In genomic region chr19:12111176-12111575, GRCh38 we compare ENCODE assay signal across 17 cellular contexts. TPM values are rescaled to one million over a fixed set of nuclear protein-coding genes. Genes with fewer than 3 reads are reported as not detected.
DNase-seq lines count a peak whose midpoint lies in the region; ATAC-seq and TF ChIP-seq lines count a peak whose summit lies in the region.
"Had no signal": no experiment of that assay in that cellular context is flagged by ENCODE, and none has a peak within 500 bp of the region (broad histone marks: within the 10 kb centered on the region; RNA-seq: fewer than 3 reads in every experiment).

No MANE protein-coding gene starts in this region.

- DNase-seq in ELR (ENCODE audit: low read depth): peak; percentile 20
- DNase-seq in NCI-H226: peak; percentile 13
- DNase-seq in glomerular visceral epithelial cell (ENCODE audit: extremely low spot score): peak; percentile 7
- no peak for DNase-seq in neural progenitor cell (ENCODE audit: low spot score)
- no peak for DNase-seq in NOMO-1 treated with dmso at 0.1 percent for 144 hours (lab: John Stamatoyannopoulos, UW; ENCODE audit: unreplicated experiment)
- DNase-seq in COLO668 (lab: John Stamatoyannopoulos, UW; ENCODE audit: unreplicated experiment): no peak
- no peak for DNase-seq in NCI-H446 (lab: John Stamatoyannopoulos, UW)
- DNase-seq: ACHN; Calu3; CD4-positive, CD25-positive, alpha-beta regulatory T cell; DMS 273 treated with DMSO at 0.1 percent for 48 hours; GDM1; IMR-90 had no signal

- H4K20me1 ChIP-seq in neural progenitor cell (ENCODE audit: low read depth): no peaks in the 10 kb centered on the region
- H4K20me1 ChIP-seq: BLaER1 treated with 17β-estradiol and CSF1 and Interleukin-3, amounts not matched to agents 10 nM and 100 nM had no signal

- H3K9me3 ChIP-seq in neural progenitor cell (ENCODE audit: low read depth): peaks cover 54% of the 10 kb centered on the region

- peaks cover 63% of the 10 kb centered on the region for H3K9me3 Mint-ChIP-seq in neural progenitor cell

- no peak for TF ChIP-seq CTCF in neural progenitor cell (IDR thresholded peaks at IDR 0.05)

- no peaks in the 10 kb centered on the region for H3K27me3 Mint-ChIP-seq in neural progenitor cell (ENCODE audit: insufficient read depth, low read depth)
- H3K27me3 Mint-ChIP-seq: CD4-positive, CD25-positive, alpha-beta regulatory T cell had no signal

- H3K27ac Mint-ChIP-seq in neural progenitor cell: no peak overlapping the region
- H3K27ac Mint-ChIP-seq: CD4-positive, CD25-positive, alpha-beta regulatory T cell had no signal

- H3K27ac ChIP-seq in neural progenitor cell: no peak overlapping the region
- H3K27ac ChIP-seq: BLaER1 treated with 17β-estradiol and CSF1 and Interleukin-3, amounts not matched to agents 10 nM and 100 nM had no signal

- peaks cover 5% of the 10 kb centered on the region for H3K27me3 ChIP-seq in neural progenitor cell
- H3K27me3 ChIP-seq: BLaER1 treated with 17β-estradiol and CSF1 and Interleukin-3, amounts not matched to agents 10 nM and 100 nM had no signal

- H2AFZ ChIP-seq in neural progenitor cell (replicated peaks): no peak overlapping the region

- H3K4me1 Mint-ChIP-seq in neural progenitor cell: no peaks in the 10 kb centered on the region
- H3K4me1 Mint-ChIP-seq: CD4-positive, CD25-positive, alpha-beta regulatory T cell had no signal

- H3K4me1 ChIP-seq in neural progenitor cell: no peaks in the 10 kb centered on the region
- H3K4me1 ChIP-seq: BLaER1 treated with 17β-estradiol and CSF1 and Interleukin-3, amounts not matched to agents 10 nM and 100 nM; HAP-1 had no signal

- H3K4me3 Mint-ChIP-seq in neural progenitor cell: no peak overlapping the region
- H3K4me3 Mint-ChIP-seq: CD4-positive, CD25-positive, alpha-beta regulatory T cell had no signal

- H3K4me2 ChIP-seq in neural progenitor cell: no peak overlapping the region
- H3K4me2 ChIP-seq: BLaER1 treated with 17β-estradiol and CSF1 and Interleukin-3, amounts not matched to agents 10 nM and 100 nM had no signal

- ATAC-seq in SK-N-SH treated with all-trans-retinoic acid at 6 μM for 48 hours: no peak

- no peak overlapping the region for H3K9ac ChIP-seq in neural progenitor cell
- H3K9ac ChIP-seq: BLaER1 treated with 17β-estradiol and CSF1 and Interleukin-3, amounts not matched to agents 10 nM and 100 nM had no signal

- peaks cover 52% of the 10 kb centered on the region for H3K36me3 ChIP-seq in neural progenitor cell
- H3K36me3 ChIP-seq: HAP-1 had no signal

- H3K4me3 ChIP-seq in neural progenitor cell: peak overlapping the region; percentile 13
- H3K4me3 ChIP-seq: HAP-1 had no signal

- H3K79me2 ChIP-seq in neural progenitor cell (ENCODE audit: low read depth): peaks cover 10% of the 10 kb centered on the region

- peaks cover 48% of the 10 kb centered on the region for H3K36me3 Mint-ChIP-seq in neural progenitor cell
- H3K36me3 Mint-ChIP-seq: CD4-positive, CD25-positive, alpha-beta regulatory T cell had no signal

- H3F3A ChIP-seq in neural progenitor cell (ENCODE audit: low read depth): peaks cover 4% of the 10 kb centered on the region

TF ChIP-seq in SK-N-SH treated with all-trans-retinoic acid at 6 μM for 48 hours, 23 proteins besides CTCF, POLR2A, EP300 and RAD21:
- TF ChIP-seq CREB5 (CRISPR knock-in tag; IDR thresholded peaks at IDR 0.05; ENCODE audit: low read depth) (no peak), ZFP3 (CRISPR knock-in tag; IDR thresholded peaks at IDR 0.05) (no peak), ESRRG (CRISPR knock-in tag; IDR thresholded peaks at IDR 0.05) (no peak), ARNTL (CRISPR knock-in tag; IDR thresholded peaks at IDR 0.05; ENCODE audit: borderline replicate concordance, low read depth) (no peak), ZFP30 (CRISPR knock-in tag; IDR thresholded peaks at IDR 0.05) (no peak), CSDC2 (CRISPR knock-in tag; IDR thresholded peaks at IDR 0.05) (no peak), POU6F1 (CRISPR knock-in tag; IDR thresholded peaks at IDR 0.05; ENCODE audit: borderline replicate concordance, low read depth) (no peak)
- TF ChIP-seq, protein P1, sequence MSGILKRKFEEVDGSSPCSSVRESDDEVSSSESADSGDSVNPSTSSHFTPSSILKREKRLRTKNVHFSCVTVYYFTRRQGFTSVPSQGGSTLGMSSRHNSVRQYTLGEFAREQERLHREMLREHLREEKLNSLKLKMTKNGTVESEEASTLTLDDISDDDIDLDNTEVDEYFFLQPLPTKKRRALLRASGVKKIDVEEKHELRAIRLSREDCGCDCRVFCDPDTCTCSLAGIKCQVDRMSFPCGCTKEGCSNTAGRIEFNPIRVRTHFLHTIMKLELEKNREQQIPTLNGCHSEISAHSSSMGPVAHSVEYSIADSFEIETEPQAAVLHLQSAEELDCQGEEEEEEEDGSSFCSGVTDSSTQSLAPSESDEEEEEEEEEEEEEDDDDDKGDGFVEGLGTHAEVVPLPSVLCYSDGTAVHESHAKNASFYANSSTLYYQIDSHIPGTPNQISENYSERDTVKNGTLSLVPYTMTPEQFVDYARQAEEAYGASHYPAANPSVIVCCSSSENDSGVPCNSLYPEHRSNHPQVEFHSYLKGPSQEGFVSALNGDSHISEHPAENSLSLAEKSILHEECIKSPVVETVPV (CRISPR knock-in tag; IDR thresholded peaks at IDR 0.05): no peak

RNA-seq across cellular contexts. Expression of gene ZNF20, which starts 29.0 kb away (rescaled TPM):
- total RNA-seq in neural progenitor cell (ENCODE audit: low replicate concordance): 27.9 and 29.4 TPM in 2 replicates

RNA-seq across cellular contexts. Expression of gene ZNF625, which starts 45.4 kb away (rescaled TPM):
- 39.8 and 42.9 TPM in 2 replicates for total RNA-seq in neural progenitor cell (ENCODE audit: low replicate concordance)
- total RNA-seq: Calu3 had no signal

RNA-seq across cellular contexts. Expression of gene ZNF844, which starts 46.6 kb away (rescaled TPM):
- total RNA-seq in neural progenitor cell (ENCODE audit: low replicate concordance): 16.3 and 16.5 TPM in 2 replicates
- total RNA-seq: A172, Calu3 had no signal

RNA-seq across cellular contexts. Expression of gene ZNF136, which starts 51.7 kb away (rescaled TPM):
- 16.7 and 17.8 TPM in 2 replicates for total RNA-seq in neural progenitor cell (ENCODE audit: low replicate concordance)

RNA-seq across cellular contexts. Expression of gene ZNF878, which starts 58.4 kb away (rescaled TPM):
- 2.6 and 3.0 TPM in 2 replicates for total RNA-seq in neural progenitor cell (ENCODE audit: low replicate concordance)
- total RNA-seq: A172; CD4-positive, CD25-positive, alpha-beta regulatory T cell had no signal

Comparison
In these comparisons a context has a peak if more than half of its experiments do, and no peak if none do; other contexts are left out.
1. DNase-seq: peak in ELR (single experiment), NCI-H226 (single experiment) and glomerular visceral epithelial cell (single experiment); none in neural progenitor cell (single experiment), NOMO-1 treated with dmso at 0.1 percent for 144 hours (single experiment), COLO668 (single experiment) and NCI-H446 (0 of 2).